In genomic region chr12:94459773-94460593, GRCh38 we compare ENCODE assay signal across 8 cellular contexts. TPM values are rescaled to one million over a fixed set of nuclear protein-coding genes. Genes with fewer than 3 reads are reported as not detected.
A peak's percentile ranks its signal among the peaks of the same experiment; 100 is the strongest.
DNase-seq lines count a peak whose midpoint lies in the region; ATAC-seq and TF ChIP-seq lines count a peak whose summit lies in the region.

CEP83 (minus strand) TSS chr12:94459867; CDS start chr12:94412490, 47,377 bp downstream.

- POLR2A ChIA-PET in PC-9 (lab: Charles Lee; ENCODE audit: unreplicated experiment): no interaction called here

- peaks cover 5% of the 10 kb centered on the region for H3K9me3 Mint-ChIP-seq in activated T-cell treated with anti-CD3 and anti-CD28 coated beads, Interleukin-2, amount 50 U/mL, for 24 hours

- H3K4me1 ChIP-seq in PC-9 (replicated peaks; ENCODE audit: insufficient read depth) (peaks cover 30% of the 10 kb centered on the region), esophagus (ENCODE audit: control insufficient read depth in 2 of 2, insufficient read depth in 2 of 2, low read length in 1 of 2) (no peaks in the 10 kb centered on the region), muscle layer of colon (ENCODE audit: insufficient read depth, low read length) (peaks cover 19% of the 10 kb centered on the region)

- no peaks in the 10 kb centered on the region for H3F3A ChIP-seq in PC-9 (ENCODE audit: insufficient read depth, low read depth)

- no peaks in the 10 kb centered on the region for H4K20me1 ChIP-seq in PC-9 (ENCODE audit: insufficient read depth)

- H2AFZ ChIP-seq in PC-9: peak within 1 kb of the TSS; percentile 92

- H3K27ac ChIP-seq in PC-9 (peak within 1 kb of the TSS; percentile 57), esophagus (ENCODE audit: low read depth in 2 of 2, low read length in 1 of 2) (peak within 1 kb of the TSS; percentile 78 to 93), muscle layer of colon (ENCODE audit: low read depth, low read length) (peak within 1 kb of the TSS; percentile 87)

- DNase-seq in DMS153 (lab: John Stamatoyannopoulos, UW) (peak; percentile 85), PC-9 (peak; percentile 83 to 92)
- peak; percentile 87 for DNase-seq in Jurkat, Clone E6-1 (ENCODE audit: low read depth, low spot score)
- peak; percentile 99 for DNase-seq in activated T-cell treated with anti-CD3 and anti-CD28 coated beads, Interleukin-2, amount 50 U/mL, for 24 hours
- DNase-seq in stimulated activated CD8-positive, alpha-beta memory T cell treated with anti-CD3 and anti-CD28 coated beads, Interleukin-7, amount 100 ng/mL, for 24 hours (ENCODE audit: low read depth): peak; percentile 97

- H3K27ac Mint-ChIP-seq in activated T-cell treated with anti-CD3 and anti-CD28 coated beads, Interleukin-2, amount 50 U/mL, for 24 hours: peak within 1 kb of the TSS; percentile 96

- H3K4me3 ChIP-seq in Jurkat, Clone E6-1 (ENCODE audit: low read length): peak within 1 kb of the TSS; percentile 92
- H3K4me3 ChIP-seq in PC-9 (peak within 1 kb of the TSS; percentile 82), esophagus (ENCODE audit: low read depth in 1 of 2, low read length in 2 of 2) (peak within 1 kb of the TSS; percentile 71 to 91), muscle layer of colon (ENCODE audit: low read depth in 1 of 2, low read length in 2 of 2) (peak within 1 kb of the TSS; percentile 57 to 88)

- no peaks in the 10 kb centered on the region for H3K9me2 ChIP-seq in PC-9 (ENCODE audit: insufficient read depth)

- H3K4me2 ChIP-seq in PC-9: peak within 1 kb of the TSS; percentile 87

- peaks cover 39% of the 10 kb centered on the region for H3K79me2 ChIP-seq in PC-9 (ENCODE audit: low read depth)

- peak within 1 kb of the TSS; percentile 89 for H3K9ac ChIP-seq in muscle layer of colon (ENCODE audit: low read length)

- TSS peak; percentile 81 for BruUV-seq in PC-9 (replicated peaks; lab: Mats Ljungman, UMichigan)

- no peaks in the 10 kb centered on the region for H3K36me3 ChIP-seq in PC-9 (ENCODE audit: low read depth)
- no peaks in the 10 kb centered on the region for H3K36me3 ChIP-seq in esophagus (ENCODE audit: control insufficient read depth in 2 of 2, insufficient read depth in 2 of 2, low read length in 1 of 2)
- H3K36me3 ChIP-seq in muscle layer of colon (ENCODE audit: insufficient read depth, low read length): no peaks in the 10 kb centered on the region

- peak; percentile 94 for ATAC-seq in GM21619 (IDR thresholded peaks at IDR 0.05; ENCODE audit: unreplicated experiment)

- peaks cover 38% of the 10 kb centered on the region for H3K4me1 Mint-ChIP-seq in activated T-cell treated with anti-CD3 and anti-CD28 coated beads, Interleukin-2, amount 50 U/mL, for 24 hours (ENCODE audit: low read depth)

- TF ChIP-seq CTCF in PC-9 (conservative IDR thresholded peaks at IDR 0.05): no peak

- intact Hi-C loops in PC-9 (cut with micrococcal nuclease; ENCODE audit: unreplicated experiment): no loop called here

- H3K27me3 ChIP-seq in PC-9 (ENCODE audit: insufficient read depth, low read depth) (no peaks in the 10 kb centered on the region), esophagus (ENCODE audit: control insufficient read depth in 1 of 2, insufficient read depth in 2 of 2, low read length in 2 of 2) (no peaks in the 10 kb centered on the region), muscle layer of colon (ENCODE audit: control insufficient read depth in 1 of 2, insufficient read depth in 2 of 2, low read length in 2 of 2) (no peaks in the 10 kb centered on the region)

- peaks cover 12% of the 10 kb centered on the region for H3K27me3 Mint-ChIP-seq in activated T-cell treated with anti-CD3 and anti-CD28 coated beads, Interleukin-2, amount 50 U/mL, for 24 hours

- peak within 1 kb of the TSS; percentile 94 for H3K4me3 Mint-ChIP-seq in activated T-cell treated with anti-CD3 and anti-CD28 coated beads, Interleukin-2, amount 50 U/mL, for 24 hours

- 0 out of 2 replicates have a peak, but pooled peaks cover 3% of the 10 kb centered on the region for H3K9me3 ChIP-seq in PC-9 (ENCODE audit: insufficient read depth, low read depth)
- no peaks in the 10 kb centered on the region for H3K9me3 ChIP-seq in esophagus (ENCODE audit: control insufficient read depth in 2 of 2, insufficient read depth in 1 of 2, low read depth in 1 of 2, low read length in 1 of 2)
- H3K9me3 ChIP-seq in muscle layer of colon (ENCODE audit: low read length): no peaks in the 10 kb centered on the region

- 0% methylated on average over 59 to 72 of the region's 72 CpGs for WGBS in esophagus, 2 donors

- CTCF ChIA-PET in PC-9 (lab: Charles Lee): interaction anchor here (0.5 kb wide), 1 partner anchor 260 kb away, joined by 6 read pairs; no protein-coding TSS in a partner anchor

- peaks cover 39% of the 10 kb centered on the region for H3K36me3 Mint-ChIP-seq in activated T-cell treated with anti-CD3 and anti-CD28 coated beads, Interleukin-2, amount 50 U/mL, for 24 hours (ENCODE audit: low read depth)

RNA-seq across cellular contexts. Expression of gene CEP83, which starts in this region (rescaled TPM):
- polyA plus RNA-seq in Jurkat, Clone E6-1 (2012; ENCODE audit: insufficient read depth, insufficient read length): 18.8 TPM
- 19.6 and 25.4 TPM in 2 replicates for total RNA-seq in PC-9 (2021)
- polyA plus RNA-seq in esophagus: 1 to 10 TPM; 4.7 to 8.3 TPM

Comparison
In these comparisons a context has a peak if more than half of its experiments do, and no peak if none do; other contexts are left out.
1. Peak in every context shown above with its lines: DNase-seq, ATAC-seq, H3K4me3 ChIP-seq and H3K27ac ChIP-seq.